ENCODE assay signal across 12 cellular contexts in genomic region chrX:69037786-69038185, GRCh38.
A peak's percentile ranks its signal among the peaks of the same experiment; 100 is the strongest.
DNase-seq lines count a peak whose midpoint lies in the region; TF ChIP-seq lines count a peak whose summit lies in the region.
"Had no signal": no experiment of that assay in that cellular context is flagged by ENCODE, and none has a peak within 500 bp of the region (broad histone marks: within the 10 kb centered on the region; RNA-seq: fewer than 3 reads in every experiment).

No MANE protein-coding gene starts in this region.

- H3K9me3 Mint-ChIP-seq in type B pancreatic cell, result peaks cover 4% of the 10 kb centered on the region
- H3K9me3 Mint-ChIP-seq in glutamatergic neuron (ENCODE audit: unreplicated experiment), result no peaks in the 10 kb centered on the region
- H3K9me3 Mint-ChIP-seq: CD4-positive, alpha-beta T cell; HFFc6 had no signal

- H3K27ac Mint-ChIP-seq in type B pancreatic cell (no peak overlapping the region), glutamatergic neuron (ENCODE audit: unreplicated experiment) (no peak overlapping the region)
- H3K27ac Mint-ChIP-seq: CD4-positive, alpha-beta T cell; HFFc6 had no signal

- peak; percentile 7 for DNase-seq in activated CD8-positive, alpha-beta memory T cell treated with anti-CD3 and anti-CD28 coated beads for 24 hours
- DNase-seq in activated CD8-positive, alpha-beta memory T cell treated with anti-CD3 and anti-CD28 coated beads, Interleukin-2, amount 50 U/mL, for 4 hours, result no peak
- peak; percentile 9 for DNase-seq in ecto neural progenitor cell (ENCODE audit: low spot score)
- peak; percentile 32 for DNase-seq in type B pancreatic cell (ENCODE audit: extremely low spot score, unreplicated experiment)
- DNase-seq in NCI-H510A (lab: John Stamatoyannopoulos, UW), result no peak
- DNase-seq in NCI-H1417 (lab: John Stamatoyannopoulos, UW), result no peak
- DNase-seq in glutamatergic neuron, result no peak
- DNase-seq: AML-193; Caco-2; CD4-positive, alpha-beta T cell; GM23248; HFFc6 had no signal

- H3K36me3 Mint-ChIP-seq in type B pancreatic cell, result no peaks in the 10 kb centered on the region
- peaks cover 5% of the 10 kb centered on the region for H3K36me3 Mint-ChIP-seq in glutamatergic neuron (ENCODE audit: unreplicated experiment)

- H3K4me3 Mint-ChIP-seq in type B pancreatic cell, result no peak overlapping the region
- H3K4me3 Mint-ChIP-seq in glutamatergic neuron (ENCODE audit: unreplicated experiment), result no peak overlapping the region
- H3K4me3 Mint-ChIP-seq: CD4-positive, alpha-beta T cell; HFFc6 had no signal

- H3K4me1 Mint-ChIP-seq in type B pancreatic cell (ENCODE audit: unreplicated experiment) (peaks cover 11% of the 10 kb centered on the region), glutamatergic neuron (ENCODE audit: low read depth, unreplicated experiment) (no peaks in the 10 kb centered on the region)

- TF ChIP-seq CTCF in type B pancreatic cell (conservative IDR thresholded peaks at IDR 0.05) (no peak), glutamatergic neuron (IDR thresholded peaks at IDR 0.05; ENCODE audit: partially characterized antibody, unreplicated experiment) (no peak)

- H3K27me3 Mint-ChIP-seq in type B pancreatic cell, result no peaks in the 10 kb centered on the region
- peaks cover 6% of the 10 kb centered on the region for H3K27me3 Mint-ChIP-seq in glutamatergic neuron (ENCODE audit: unreplicated experiment)
- H3K27me3 Mint-ChIP-seq: CD4-positive, alpha-beta T cell had no signal

Comparison
In these comparisons a context has a peak if more than half of its experiments do, and no peak if none do; other contexts are left out.
1. DNase-seq: peak in activated CD8-positive, alpha-beta memory T cell treated with anti-CD3 and anti-CD28 coated beads for 24 hours (single experiment), ecto neural progenitor cell (single experiment) and type B pancreatic cell (single experiment); none in activated CD8-positive, alpha-beta memory T cell treated with anti-CD3 and anti-CD28 coated beads, Interleukin-2, amount 50 U/mL, for 4 hours (single experiment), NCI-H510A (single experiment), NCI-H1417 (0 of 3) and glutamatergic neuron (single experiment).